In genomic region chr9:100492952-100493351, GRCh38 we compare ENCODE assay signal across 12 cellular contexts. TPM values are rescaled to one million over a fixed set of nuclear protein-coding genes. Genes with fewer than 3 reads are reported as not detected.
DNase-seq lines count a peak whose midpoint lies in the region; ATAC-seq and TF ChIP-seq lines count a peak whose summit lies in the region.
"Had no signal": no experiment of that assay in that cellular context is flagged by ENCODE, and none has a peak within 500 bp of the region (broad histone marks: within the 10 kb centered on the region; RNA-seq: fewer than 3 reads in every experiment).

No MANE protein-coding gene starts in this region.

- H3K27me3 ChIP-seq in heart left ventricle = no peaks in the 10 kb centered on the region
- no peaks in the 10 kb centered on the region for H3K27me3 ChIP-seq in upper lobe of right lung

- ATAC-seq in heart left ventricle (peak; percentile 48 to 79 (median 56)), GM18519 (IDR thresholded peaks at IDR 0.05; ENCODE audit: low FRiP score, unreplicated experiment) (no peak), upper lobe of right lung (no peak)
- ATAC-seq: activated T-cell treated with anti-CD3 and anti-CD28 coated beads, Interleukin-2, amount 50 U/mL, for 72 hours had no signal

- H3K36me3 ChIP-seq in heart left ventricle (no peaks in the 10 kb centered on the region), upper lobe of right lung (no peaks in the 10 kb centered on the region)

- TF ChIP-seq CTCF in WI38 (IDR thresholded peaks at IDR 0.05; ENCODE audit: low read depth, low read length) (0 out of 2 replicates have a peak, but pooled peaks have one; percentile 11), heart left ventricle (IDR thresholded peaks at IDR 0.05) (peak in 7 of 12 donors; percentile 5 to 29 (median 21)), upper lobe of right lung (IDR thresholded peaks at IDR 0.05) (no peak)

- no peak for TF ChIP-seq POLR2A in heart left ventricle (IDR thresholded peaks at IDR 0.05)

- H3K27ac ChIP-seq in heart left ventricle (no peak overlapping the region), upper lobe of right lung (no peak overlapping the region)

- no peaks in the 10 kb centered on the region for H3K9me3 ChIP-seq in heart left ventricle
- no peaks in the 10 kb centered on the region for H3K9me3 ChIP-seq in upper lobe of right lung

- WGBS in heart left ventricle, 4 donors = 86 to 94% (median 90%) methylated on average over 2 of the region's 2 CpGs

- DNase-seq in AG08395 (ENCODE audit: low spot score) (peak; percentile 63), HT1080 (ENCODE audit: low read depth) (peak; percentile 73), heart left ventricle (peak in 1 of 5 donors; percentile 33), upper lobe of right lung (no peak), dedifferentiated amniotic fluid mesenchymal stem cell (ENCODE audit: extremely low spot score) (no peak)
- DNase-seq in stimulated activated CD4-positive, alpha-beta T cell treated with anti-CD3 and anti-CD28 coated beads, Interleukin-4, amount 100 ng/mL, for 4 hours = no peak
- DNase-seq: activated T-cell treated with anti-CD3 and anti-CD28 coated beads, Interleukin-2, amount 50 U/mL, for 72 hours; kidney glomerular epithelial cell; NCI-H2107 had no signal

- no peaks in the 10 kb centered on the region for H3K4me1 ChIP-seq in heart left ventricle
- H3K4me1 ChIP-seq in upper lobe of right lung = no peaks in the 10 kb centered on the region

- intact Hi-C loops in heart left ventricle (cut with DNase I) (loop anchor here in 1 of 10 donors (10.0 kb wide), 1 partner anchor 928 kb away; no protein-coding TSS in a partner anchor), upper lobe of right lung (cut with DNase I) (no loop called here)

- H3K4me3 ChIP-seq in WI38 (ENCODE audit: low read depth, low read length) (no peak overlapping the region), heart left ventricle (no peak overlapping the region), upper lobe of right lung (no peak overlapping the region)

RNA-seq across cellular contexts. Expression of gene TMEFF1, which starts 20.0 kb away (rescaled TPM):
- total RNA-seq in HT1080 (2014; rRNA removed; shearing (Covaris generic)) = 0.61 and 1.2 TPM in 2 replicates
- 1.4 and 2.2 TPM in 2 replicates for polyA plus RNA-seq in HT1080 (2015; cell fraction: cytosol; rRNA removed)
- polyA plus RNA-seq in HT1080 (2015; cell fraction: nucleus; rRNA removed) = 0.13 and 0.74 TPM in 2 replicates
- 1 to 10 TPM in 1 of 9 donors, under 1 TPM in 5, not detected in 3; 0.14 to 1.1 (median 0.26) TPM for total RNA-seq in heart left ventricle
- under 1 TPM in 1 of 2 donors, not detected in 1; 0.03 TPM for polyA plus RNA-seq in heart left ventricle
- 0.64 TPM for total RNA-seq in upper lobe of right lung
- polyA plus RNA-seq: CD14-positive monocyte had no signal

Comparison
In these comparisons a context has a peak if more than half of its experiments do, and no peak if none do; other contexts are left out.
1. DNase-seq: peak in AG08395 (single experiment) and HT1080 (single experiment); none in stimulated activated CD4-positive, alpha-beta T cell treated with anti-CD3 and anti-CD28 coated beads, Interleukin-4, amount 100 ng/mL, for 4 hours (0 of 2), upper lobe of right lung (single experiment) and dedifferentiated amniotic fluid mesenchymal stem cell (single experiment).
2. ATAC-seq: peak in heart left ventricle (4 of 4); none in GM18519 (single experiment) and upper lobe of right lung (single experiment).